ENCODE assay signal across 28 cellular contexts in the genomic region with DNA sequence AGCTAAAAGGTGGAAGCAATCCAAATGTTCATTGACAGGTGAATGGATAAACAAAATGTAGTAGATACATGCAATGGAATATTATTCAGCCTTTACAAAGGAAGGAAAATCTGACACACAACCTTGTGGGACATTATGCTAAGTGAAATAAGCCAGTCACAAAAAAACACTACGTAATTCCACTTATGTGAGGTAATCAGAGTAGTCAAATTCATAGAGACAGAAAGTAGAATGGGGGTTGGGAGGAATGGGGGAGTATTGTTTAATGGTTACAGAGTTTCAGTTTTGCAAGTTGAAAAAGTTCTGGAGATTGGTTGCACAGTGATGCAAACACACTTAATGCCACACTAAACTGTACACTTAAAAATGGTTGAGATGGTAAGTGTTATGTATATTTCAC.
"Had no signal": no experiment of that assay in that cellular context is flagged by ENCODE, and none has a peak within 500 bp of the region (broad histone marks: within the 10 kb centered on the region; RNA-seq: fewer than 3 reads in every experiment).

No MANE protein-coding gene starts in this region.

- H3K9me3 Mint-ChIP-seq: activated CD4-positive, alpha-beta memory T cell treated with anti-CD3 and anti-CD28 coated beads, Interleukin-2, amount 10 ng/mL, durations not matched to agents 7 days and 5 days; activated CD4-positive, alpha-beta T cell treated with anti-CD3 and anti-CD28 coated beads, Interleukin-2, amount 10 ng/mL, durations not matched to agents 7 days and 5 days; activated naive CD8-positive, alpha-beta T cell treated with anti-CD3 and anti-CD28 coated beads, Interleukin-2, amount 10 ng/mL, durations not matched to agents 7 days and 5 days; T-cell had no signal

- H3K27me3 Mint-ChIP-seq: activated CD4-positive, alpha-beta memory T cell treated with anti-CD3 and anti-CD28 coated beads, Interleukin-2, amount 10 ng/mL, durations not matched to agents 7 days and 5 days; activated CD4-positive, alpha-beta T cell treated with anti-CD3 and anti-CD28 coated beads, Interleukin-2, amount 10 ng/mL, durations not matched to agents 7 days and 5 days; activated naive CD8-positive, alpha-beta T cell treated with anti-CD3 and anti-CD28 coated beads, Interleukin-2, amount 10 ng/mL, durations not matched to agents 7 days and 5 days; T-cell had no signal

- H3K4me3 Mint-ChIP-seq: activated CD4-positive, alpha-beta memory T cell treated with anti-CD3 and anti-CD28 coated beads, Interleukin-2, amount 10 ng/mL, durations not matched to agents 7 days and 5 days; activated CD4-positive, alpha-beta T cell treated with anti-CD3 and anti-CD28 coated beads, Interleukin-2, amount 10 ng/mL, durations not matched to agents 7 days and 5 days; activated naive CD8-positive, alpha-beta T cell treated with anti-CD3 and anti-CD28 coated beads, Interleukin-2, amount 10 ng/mL, durations not matched to agents 7 days and 5 days; T-cell had no signal

- DNase-seq: activated CD4-positive, alpha-beta memory T cell treated with anti-CD3 and anti-CD28 coated beads, Interleukin-2, amount 10 ng/mL, durations not matched to agents 7 days and 5 days; activated CD4-positive, alpha-beta T cell treated with anti-CD3 and anti-CD28 coated beads, Interleukin-2, amount 10 ng/mL, durations not matched to agents 7 days and 5 days; activated effector memory CD4-positive, alpha-beta T cell treated with Interleukin-2 at 50 U/mL for 16 hours; activated naive CD4-positive, alpha-beta T cell treated with Interleukin-2 at 50 U/mL for 16 hours; activated naive CD8-positive, alpha-beta T cell treated with anti-CD3 and anti-CD28 coated beads, Interleukin-2, amount 10 ng/mL, durations not matched to agents 7 days and 5 days; activated T-cell treated with anti-CD3 and anti-CD28 coated beads for 4 hours; adrenal gland; aorta; body of pancreas; central memory CD4-positive, alpha-beta T cell; Karpas-422; NCI-H1092 treated with DMSO at 0.1 percent for 48 hours; NCI-H1417 treated with DMSO at 0.1 percent for 48 hours; NCI-H1694; NCI-H2029; NCI-H2107; NCI-H2171 treated with DMSO at 0.1 percent for 48 hours; NCI-H226; NCI-H526; NCI-H774; OCI-M1; RPMI8226; T-cell; WERI-Rb-1 had no signal

- ATAC-seq: activated CD4-positive, CD25-positive, alpha-beta regulatory T cell treated with anti-CD3 and anti-CD28 coated beads, Interleukin-2, amount 50 U/mL, for 24 hours; body of pancreas; K562; Panc1; Right ventricle myocardium inferior; T-cell had no signal

- H3K27ac Mint-ChIP-seq: activated CD4-positive, alpha-beta memory T cell treated with anti-CD3 and anti-CD28 coated beads, Interleukin-2, amount 10 ng/mL, durations not matched to agents 7 days and 5 days; activated CD4-positive, alpha-beta T cell treated with anti-CD3 and anti-CD28 coated beads, Interleukin-2, amount 10 ng/mL, durations not matched to agents 7 days and 5 days; activated naive CD8-positive, alpha-beta T cell treated with anti-CD3 and anti-CD28 coated beads, Interleukin-2, amount 10 ng/mL, durations not matched to agents 7 days and 5 days; T-cell had no signal
